Comparison of ENCODE assay signal across 8 cellular contexts in genomic region chr15:41544650-41545015, GRCh38. TPM values are rescaled to one million over a fixed set of nuclear protein-coding genes. Genes with fewer than 3 reads are reported as not detected.
DNase-seq lines count a peak whose midpoint lies in the region; ATAC-seq, FAIRE-seq and TF ChIP-seq lines count a peak whose summit lies in the region.

No MANE protein-coding gene starts in this region.

- peaks cover 16% of the 10 kb centered on the region for H3K79me2 ChIP-seq in astrocyte (ENCODE audit: insufficient read depth, low read length)

- no peaks in the 10 kb centered on the region for H3K9me3 ChIP-seq in astrocyte (ENCODE audit: insufficient read depth, low read depth, low read length)

- H3K27me3 ChIP-seq in astrocyte (ENCODE audit: insufficient read depth, low read length) = no peaks in the 10 kb centered on the region
- no peaks in the 10 kb centered on the region for H3K27me3 ChIP-seq in foreskin keratinocyte

- H2AFZ ChIP-seq in astrocyte (ENCODE audit: low read depth, low read length) = no peak overlapping the region

- H3K27ac ChIP-seq in astrocyte (ENCODE audit: low read depth, low read length) = no peak overlapping the region
- H3K27ac ChIP-seq in foreskin keratinocyte = no peak overlapping the region

- DNase-seq in activated CD8-positive, alpha-beta memory T cell treated with anti-CD3 and anti-CD28 coated beads for 24 hours = peak; percentile 65
- no peak for DNase-seq in activated CD8-positive, alpha-beta memory T cell treated with anti-CD3 and anti-CD28 coated beads, Interleukin-2, amount 50 U/mL, for 4 hours
- no peak for DNase-seq in astrocyte (ENCODE audit: low read depth)
- DNase-seq in memory B cell (ENCODE audit: low spot score in 2 of 2) = no peak
- DNase-seq in urothelium cell line (ENCODE audit: low spot score) = no peak
- DNase-seq in KBM-7 = no peak
- no peak for DNase-seq in foreskin keratinocyte

- H3K4me1 ChIP-seq in astrocyte (ENCODE audit: insufficient read depth, low read length) (peaks cover 5% of the 10 kb centered on the region), foreskin keratinocyte (no peaks in the 10 kb centered on the region)

- H3K27me3 Mint-ChIP-seq in astrocyte (ENCODE audit: low read depth, unreplicated experiment) (no peaks in the 10 kb centered on the region), memory B cell (no peaks in the 10 kb centered on the region)

- ATAC-seq in memory B cell (ENCODE audit: low read depth) (no peak), foreskin keratinocyte (no peak), GM21529 (IDR thresholded peaks at IDR 0.05; ENCODE audit: unreplicated experiment) (no peak)

- peak overlapping the region; percentile 97 for H3K4me3 Mint-ChIP-seq in astrocyte (ENCODE audit: unreplicated experiment)
- peak overlapping the region; percentile 86 for H3K4me3 Mint-ChIP-seq in memory B cell

- no peaks in the 10 kb centered on the region for H3K36me3 ChIP-seq in astrocyte (ENCODE audit: insufficient read depth, low read length)

- peak overlapping the region; percentile 81 for H3K4me2 ChIP-seq in astrocyte (ENCODE audit: low read length)

- no peaks in the 10 kb centered on the region for H3K9me3 Mint-ChIP-seq in astrocyte (ENCODE audit: unreplicated experiment)
- no peaks in the 10 kb centered on the region for H3K9me3 Mint-ChIP-seq in memory B cell

- no peak overlapping the region for H3K9ac ChIP-seq in astrocyte (ENCODE audit: low read length)

- H3K27ac Mint-ChIP-seq in astrocyte (ENCODE audit: unreplicated experiment) (peak overlapping the region; percentile 80), memory B cell (peak overlapping the region; percentile 79)

- H3K36me3 Mint-ChIP-seq in astrocyte (ENCODE audit: low read depth, unreplicated experiment) = no peaks in the 10 kb centered on the region
- H3K36me3 Mint-ChIP-seq in memory B cell = no peaks in the 10 kb centered on the region

- H3K4me1 Mint-ChIP-seq in astrocyte (ENCODE audit: low read depth, unreplicated experiment) (no peaks in the 10 kb centered on the region), memory B cell (peaks cover 13% of the 10 kb centered on the region)

- TF ChIP-seq CTCF in astrocyte (IDR thresholded peaks at IDR 0.05; ENCODE audit: insufficient read depth, low read depth, low read length) = no peak
- TF ChIP-seq CTCF in foreskin keratinocyte (conservative IDR thresholded peaks at IDR 0.05) = no peak

- no peaks in the 10 kb centered on the region for H4K20me1 ChIP-seq in astrocyte (ENCODE audit: insufficient read depth, low read length)

- FAIRE-seq in astrocyte (lab: Jason Lieb, UNC) = no peak
- peak; percentile 9 for FAIRE-seq in urothelium cell line (lab: Jason Lieb, UNC)

- in situ Hi-C loops in KBM-7 (cut with MboI; ENCODE audit: low pct_unique_long_range_greater_than_20kb, low sequenced_read_pairs) = no loop called here

- H3K4me3 ChIP-seq in astrocyte (ENCODE audit: insufficient read depth, low read depth, low read length) = no peak overlapping the region

RNA-seq across cellular contexts. Expression of gene RPAP1, which starts 0.6 kb away (rescaled TPM):
- 35.9 and 39.1 TPM in 2 replicates for total RNA-seq in astrocyte
- total RNA-seq in foreskin keratinocyte = 21.9 and 26.1 TPM in 2 replicates
- 17.7 and 20.8 TPM in 2 replicates for polyA plus RNA-seq in foreskin keratinocyte

RNA-seq across cellular contexts. Expression of gene TYRO3, which starts 14.4 kb away (rescaled TPM):
- total RNA-seq in astrocyte (28.5 and 34.0 TPM in 2 replicates), foreskin keratinocyte (16.0 and 16.3 TPM in 2 replicates)
- polyA plus RNA-seq in foreskin keratinocyte = 11.5 and 12.1 TPM in 2 replicates

RNA-seq across cellular contexts. Expression of gene LTK, which starts 31.0 kb away (rescaled TPM):
- total RNA-seq in astrocyte (0.14 TPM in 1 of 2 replicates, not detected in the other), foreskin keratinocyte (not detected in 2 replicates)
- polyA plus RNA-seq in foreskin keratinocyte = not detected in 2 replicates

RNA-seq across cellular contexts. Expression of gene ITPKA, which starts 51.0 kb away (rescaled TPM):
- total RNA-seq in astrocyte (1.0 and 1.2 TPM in 2 replicates), foreskin keratinocyte (0.44 and 0.71 TPM in 2 replicates)
- 0.55 and 0.62 TPM in 2 replicates for polyA plus RNA-seq in foreskin keratinocyte
